Comparison of ENCODE assay signal across 9 cellular contexts in the genomic region with DNA sequence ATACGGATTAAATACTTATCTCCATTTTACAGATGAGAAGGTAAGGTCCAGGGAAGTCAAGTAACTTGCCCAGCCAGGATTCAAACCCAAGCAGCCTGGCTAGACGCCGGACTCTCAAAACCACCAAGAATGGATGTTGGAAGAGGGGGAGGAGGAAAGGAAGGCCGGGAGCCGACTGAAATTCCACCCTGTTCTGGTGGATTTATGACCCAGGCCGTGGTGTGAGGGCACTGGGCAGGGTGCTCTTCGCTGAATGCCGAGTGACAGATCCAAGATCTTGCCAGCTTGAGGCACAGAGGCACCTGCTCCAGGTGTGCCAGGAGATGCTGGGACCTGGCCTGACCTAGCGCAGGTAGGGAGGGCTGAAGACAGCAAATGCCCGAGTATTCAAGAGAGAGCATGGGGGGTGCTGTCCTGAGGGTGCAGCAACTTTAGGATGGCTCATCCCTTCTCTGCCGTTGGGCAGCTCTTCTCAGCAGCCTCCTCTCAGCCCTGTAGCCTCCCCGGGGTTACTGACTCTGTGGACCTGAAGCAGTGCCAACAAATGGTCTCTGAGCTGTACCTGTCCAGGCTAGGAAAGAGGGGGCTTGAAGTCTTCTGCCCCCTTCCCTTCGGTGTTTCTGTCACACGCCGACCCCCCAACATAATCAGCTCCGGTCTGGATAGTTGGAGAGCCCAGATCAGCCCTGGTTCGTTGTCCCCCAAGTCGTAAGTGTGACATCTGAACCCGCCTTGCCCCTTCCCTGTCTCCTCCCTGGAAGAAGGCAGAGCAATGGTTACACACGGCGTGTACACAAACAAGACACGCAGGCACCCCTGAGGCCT. TPM values are rescaled to one million over a fixed set of nuclear protein-coding genes. Genes with fewer than 3 reads are reported as not detected.
DNase-seq lines count a peak whose midpoint lies in the region; ATAC-seq, FAIRE-seq and TF ChIP-seq lines count a peak whose summit lies in the region.
"Had no signal": no experiment of that assay in that cellular context is flagged by ENCODE, and none has a peak within 500 bp of the region (broad histone marks: within the 10 kb centered on the region; RNA-seq: fewer than 3 reads in every experiment).

No MANE protein-coding gene starts in this region.

- no peak for TF ChIP-seq RAD21 in HepG2 (CRISPR knock-in tag; IDR thresholded peaks at IDR 0.05)

- intact Hi-C loops in ascending aorta (cut with DNase I) (loop anchor here (5.0 kb wide), 1 partner anchor 180 kb away; the partner anchor contains the start of gene HPS1), HepG2 (cut with micrococcal nuclease; ENCODE audit: unreplicated experiment) (no loop called here)

- FAIRE-seq in HepG2 (lab: Jason Lieb, UNC), result no peak

- TF ChIP-seq POLR2A in HepG2 (IDR thresholded peaks at IDR 0.05; ENCODE audit: insufficient read depth in 1 of 2, low read depth in 2 of 2, low read length in 2 of 2), result no peak

- H3K36me3 ChIP-seq in ascending aorta (no peaks in the 10 kb centered on the region), HepG2 (replicated peaks in 1 of 2; ENCODE audit: control insufficient read depth in 1 of 2, insufficient read depth in 2 of 2, low read length in 2 of 2) (no peaks in the 10 kb centered on the region), thoracic aorta (no peaks in the 10 kb centered on the region)

- no peaks in the 10 kb centered on the region for H3K4me1 Mint-ChIP-seq in T-helper 1 cell treated with Interleukin-12 subunit alpha and Interleukin-12 subunit beta and Interleukin-4 antibody, amounts not matched to agents 30 μg/mL and 1 μg/mL, for 36 hours (ENCODE audit: low read depth)

- no peak overlapping the region for H3K27ac Mint-ChIP-seq in T-helper 1 cell treated with Interleukin-12 subunit alpha and Interleukin-12 subunit beta and Interleukin-4 antibody, amounts not matched to agents 30 μg/mL and 1 μg/mL, for 36 hours

- H3K4me1 ChIP-seq in ascending aorta, result peaks cover 5 to 32% of the 10 kb centered on the region in 2 donors
- peaks cover 75% of the 10 kb centered on the region for H3K4me1 ChIP-seq in HepG2 (ENCODE audit: insufficient read depth, low read length)
- H3K4me1 ChIP-seq in thoracic aorta (ENCODE audit: control insufficient read depth in 1 of 2, low read depth in 2 of 2), result peaks cover 14 to 58% of the 10 kb centered on the region in 2 donors

- H3K4me3 ChIP-seq in ascending aorta (peak overlapping the region; percentile 57 to 68), HepG2 (replicated peaks in 1 of 3; ENCODE audit: insufficient read depth in 1 of 3, low read depth in 2 of 3, low read length in 3 of 3) (peak overlapping the region; percentile 67 to 80 (median 70); a peak in 5 of 6 replicates), thoracic aorta (peak overlapping the region; percentile 76)

- H3K79me2 ChIP-seq in HepG2 (ENCODE audit: insufficient read depth, low read length), result no peaks in the 10 kb centered on the region

- no peaks in the 10 kb centered on the region for H4K20me1 ChIP-seq in HepG2 (ENCODE audit: insufficient read depth, low read length)

- peaks cover 54% of the 10 kb centered on the region for H3K27me3 Mint-ChIP-seq in T-helper 1 cell treated with Interleukin-12 subunit alpha and Interleukin-12 subunit beta and Interleukin-4 antibody, amounts not matched to agents 30 μg/mL and 1 μg/mL, for 36 hours (ENCODE audit: low read depth)

- no peak for TF ChIP-seq EP300 in HepG2 (IDR thresholded peaks at IDR 0.05; ENCODE audit: low read depth in 2 of 2, low read length in 2 of 2)
- no peak; the same call in 1 of the 2 replicates for TF ChIP-seq EP300 in HepG2 (CRISPR knock-in tag; IDR thresholded peaks at IDR 0.05; ENCODE audit: borderline replicate concordance)

- BruUV-seq in HepG2 (replicated peaks; lab: Mats Ljungman, UMichigan), result no TSS peak

- H3K36me3 Mint-ChIP-seq in T-helper 1 cell treated with Interleukin-12 subunit alpha and Interleukin-12 subunit beta and Interleukin-4 antibody, amounts not matched to agents 30 μg/mL and 1 μg/mL, for 36 hours (ENCODE audit: low read depth), result no peaks in the 10 kb centered on the region

- POLR2A ChIA-PET in HepG2 (lab: Yijun Ruan, JAX), result interaction anchor here (0.9 to 2.5 kb wide), 6 partner anchors 8 to 133 kb away, joined by 3 to 8 read pairs (median 4); partner anchors contain the start of gene R3HCC1L

- 18% methylated on average over 14 of the region's 22 CpGs for WGBS in HepG2 (ENCODE audit: low lambda C conversion rate)

- H3K27me3 ChIP-seq in ascending aorta, result no peaks in the 10 kb centered on the region
- H3K27me3 ChIP-seq in HepG2 (ENCODE audit: control insufficient read depth in 1 of 2, insufficient read depth in 2 of 2, low read length in 2 of 2), result no peaks in the 10 kb centered on the region
- H3K27me3 ChIP-seq in thoracic aorta (replicated peaks; ENCODE audit: insufficient read depth), result no peaks in the 10 kb centered on the region

- H3K9ac ChIP-seq in HepG2 (ENCODE audit: insufficient read depth, low read depth, low read length), result peak overlapping the region; percentile 78

- in situ Hi-C loops in HepG2 (cut with HindIII; ENCODE audit: extremely low pct_ligation_motif_present, low pct_unique_long_range_greater_than_20kb), result loop anchor here (5.0 kb wide), 1 partner anchor 40 kb away; no protein-coding TSS in a partner anchor

- no peak overlapping the region for H2AFZ ChIP-seq in HepG2 (ENCODE audit: low read length)

- CTCF ChIA-PET in HepG2 (lab: Yijun Ruan, JAX; ENCODE audit: low intra/inter-chr PET ratio, low total read pairs), result interaction anchor here (1.2 kb wide), 1 partner anchor 24 kb away, joined by 3 read pairs; no protein-coding TSS in a partner anchor

- H3K4me3 Mint-ChIP-seq in T-helper 1 cell treated with Interleukin-12 subunit alpha and Interleukin-12 subunit beta and Interleukin-4 antibody, amounts not matched to agents 30 μg/mL and 1 μg/mL, for 36 hours, result peak overlapping the region; percentile 45

- H3K9me3 ChIP-seq in ascending aorta, result no peaks in the 10 kb centered on the region
- no peaks in the 10 kb centered on the region for H3K9me3 ChIP-seq in HepG2 (ENCODE audit: low read length)
- no peaks in the 10 kb centered on the region for H3K9me3 ChIP-seq in thoracic aorta

- H3K27ac ChIP-seq in ascending aorta (peak overlapping the region; percentile 93 to 98), HepG2 (ENCODE audit: extremely low read length, insufficient read depth, low read length) (peak overlapping the region; percentile 42), thoracic aorta (peak overlapping the region; percentile 95 to 98)

- ATAC-seq in HepG2, result peak; percentile 1; the same call in 2 of the 3 replicates
- no peak for ATAC-seq in thoracic aorta (ENCODE audit: insufficient number of reproducible peaks, low FRiP score, low read depth)

- no peak for DNase-seq in T-helper 1 cell
- peak in 1 of 2 donors; percentile 60 for DNase-seq in ascending aorta (ENCODE audit: low spot score in 2 of 2)
- no peak for DNase-seq in HepG2 (ENCODE audit: low spot score)
- no peak for DNase-seq in thoracic aorta (ENCODE audit: low spot score)
- DNase-seq in DMS79 treated with DMSO at 0.1 percent for 48 hours (lab: John Stamatoyannopoulos, UW), result no peak
- no peak for DNase-seq in hypothalamus (lab: John Stamatoyannopoulos, UW)
- no peak for DNase-seq in NCI-H2029 (lab: John Stamatoyannopoulos, UW)
- DNase-seq: T-helper 9 cell had no signal

- no peaks in the 10 kb centered on the region for H3K9me3 Mint-ChIP-seq in T-helper 1 cell treated with Interleukin-12 subunit alpha and Interleukin-12 subunit beta and Interleukin-4 antibody, amounts not matched to agents 30 μg/mL and 1 μg/mL, for 36 hours

- TF ChIP-seq CTCF in ascending aorta (IDR thresholded peaks at IDR 0.05) (no peak), HepG2 (CRISPR knock-in tag; IDR thresholded peaks at IDR 0.05) (no peak), thoracic aorta (IDR thresholded peaks at IDR 0.05) (no peak)

- H3K4me2 ChIP-seq in HepG2 (ENCODE audit: low read depth, low read length), result peak overlapping the region; percentile 94

TF ChIP-seq in HepG2, 621 proteins besides CTCF, POLR2A, EP300 and RAD21 (continues in another document):
- TF ChIP-seq THAP7 (CRISPR knock-in tag; IDR thresholded peaks at IDR 0.05), result no peak
- TF ChIP-seq HNRNPK (IDR thresholded peaks at IDR 0.05; ENCODE audit: low read depth, low read length, poor library complexity, severe bottlenecking), result no peak
- TF ChIP-seq SAFB2 (CRISPR knock-in tag; IDR thresholded peaks at IDR 0.05; ENCODE audit: borderline replicate concordance, low read depth), result 0 out of 2 replicates have a peak, but pooled peaks have one; percentile 37
- no peak for TF ChIP-seq KDM4B (CRISPR knock-in tag; IDR thresholded peaks at IDR 0.05)

RNA-seq across cellular contexts. Expression of gene LOXL4, which starts 0.7 kb away (rescaled TPM):
- total RNA-seq in ascending aorta (3.7 TPM), HepG2 (2016; rRNA removed; fragmentation: Illumina TruSeq; extraction: Trizol) (3.8 and 8.8 TPM in 2 replicates), thoracic aorta (10 to 100 TPM; 15.4 to 24.5 TPM)
- total RNA-seq in HepG2 (2016; cell fraction: cytosol; rRNA removed; fragmentation: Illumina TruSeq; extraction: Trizol; ENCODE audit: low read depth), result 0.91 and 0.97 TPM in 2 replicates
- total RNA-seq in HepG2 (2016; cell fraction: insoluble cytoplasmic fraction; rRNA removed; fragmentation: Illumina TruSeq; extraction: Trizol), result 3.1 and 9.9 TPM in 2 replicates
- 2.6 and 3.1 TPM in 2 replicates for total RNA-seq in HepG2 (2016; cell fraction: membrane; rRNA removed; fragmentation: Illumina TruSeq; extraction: Trizol)
- total RNA-seq in HepG2 (2016; cell fraction: nucleus; rRNA removed; fragmentation: Illumina TruSeq; extraction: Trizol), result 9.7 TPM in 2 replicates
- polyA plus RNA-seq in HepG2 (2011; rRNA removed), result 21.1 and 31.3 TPM in 2 replicates
- 19.8 and 25.9 TPM in 2 replicates for polyA plus RNA-seq in HepG2 (2011; cell fraction: cytosol; rRNA removed)
- polyA plus RNA-seq in HepG2 (2011; cell fraction: nucleus; rRNA removed), result 20.8 and 24.7 TPM in 2 replicates
- polyA plus RNA-seq in HepG2 (2012), result 12.1 and 16.1 TPM in 2 replicates
- polyA plus RNA-seq in HepG2 (2016; cell fraction: cytosol; fragmentation: Illumina TruSeq; extraction: Trizol; ENCODE audit: low read depth), result 0.87 and 1.0 TPM in 2 replicates
- polyA plus RNA-seq in HepG2 (2016; cell fraction: insoluble cytoplasmic fraction; fragmentation: Illumina TruSeq; extraction: Trizol; ENCODE audit: low read depth), result 3.1 and 3.6 TPM in 2 replicates
- 2.1 and 2.4 TPM in 2 replicates for polyA plus RNA-seq in HepG2 (2016; cell fraction: membrane; fragmentation: Illumina TruSeq; extraction: Trizol; ENCODE audit: low read depth)
- polyA plus RNA-seq in HepG2 (2016; cell fraction: nucleus; fragmentation: Illumina TruSeq; extraction: Trizol; ENCODE audit: insufficient read depth, low read depth), result 12.3 and 13.7 TPM in 2 replicates
- 33.3 TPM in 1 of 2 replicates, not detected in the other for polyA minus RNA-seq in HepG2 (2011; rRNA and poly(A)+ RNA removed; ENCODE audit: low replicate concordance)
- 13.7 and 23.0 TPM in 2 replicates for polyA minus RNA-seq in HepG2 (2011; cell fraction: cytosol; rRNA and poly(A)+ RNA removed)
- 7.2 and 9.9 TPM in 2 replicates for polyA minus RNA-seq in HepG2 (2011; cell fraction: nucleus; rRNA and poly(A)+ RNA removed)

Comparison
In these comparisons a context has a peak if more than half of its experiments do, and no peak if none do; other contexts are left out.
1. H3K27ac ChIP-seq: peak in every context shown above with its lines; median percentile 96 in thoracic aorta; 96 in ascending aorta; 42 in HepG2.